9 cellular contexts compared by ENCODE assay signal in the genomic region with DNA sequence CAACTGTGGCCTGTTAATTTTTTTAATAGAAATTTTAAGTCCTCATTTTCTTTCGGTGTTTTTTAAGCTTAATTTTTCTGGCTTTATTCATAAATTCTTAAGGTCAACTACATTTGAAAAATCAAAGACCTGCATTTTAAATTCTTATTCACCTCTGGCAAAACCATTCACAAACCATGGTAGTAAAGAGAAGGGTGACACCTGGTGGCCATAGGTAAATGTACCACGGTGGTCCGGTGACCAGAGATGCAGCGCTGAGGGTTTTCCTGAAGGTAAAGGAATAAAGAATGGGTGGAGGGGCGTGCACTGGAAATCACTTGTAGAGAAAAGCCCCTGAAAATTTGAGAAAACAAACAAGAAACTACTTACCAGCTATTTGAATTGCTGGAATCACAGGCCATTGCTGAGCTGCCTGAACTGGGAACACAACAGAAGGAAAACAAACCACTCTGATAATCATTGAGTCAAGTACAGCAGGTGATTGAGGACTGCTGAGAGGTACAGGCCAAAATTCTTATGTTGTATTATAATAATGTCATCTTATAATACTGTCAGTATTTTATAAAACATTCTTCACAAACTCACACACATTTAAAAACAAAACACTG. TPM values are rescaled to one million over a fixed set of nuclear protein-coding genes. Genes with fewer than 3 reads are reported as not detected.
DNase-seq lines count a peak whose midpoint lies in the region; TF ChIP-seq lines count a peak whose summit lies in the region.
"Had no signal": no experiment of that assay in that cellular context is flagged by ENCODE, and none has a peak within 500 bp of the region (broad histone marks: within the 10 kb centered on the region; RNA-seq: fewer than 3 reads in every experiment).

No MANE protein-coding gene starts in this region.

- H3K27me3 ChIP-seq in Peyer's patch = no peaks in the 10 kb centered on the region

- peak in 1 of 2 donors; percentile 10 for TF ChIP-seq POLR2A in Peyer's patch (IDR thresholded peaks at IDR 0.05)

- no peaks in the 10 kb centered on the region for H3K27me3 Mint-ChIP-seq in type B pancreatic cell
- H3K27me3 Mint-ChIP-seq: activated naive CD8-positive, alpha-beta T cell had no signal

- H3K4me3 ChIP-seq in Peyer's patch (no peak overlapping the region), fibroblast of pulmonary artery (replicated peaks; ENCODE audit: low read depth, low read length) (no peak overlapping the region)

- H3K4me3 Mint-ChIP-seq in type B pancreatic cell = no peak overlapping the region
- H3K4me3 Mint-ChIP-seq: activated naive CD8-positive, alpha-beta T cell had no signal

- no peaks in the 10 kb centered on the region for H3K4me1 Mint-ChIP-seq in type B pancreatic cell (ENCODE audit: unreplicated experiment)

- H3K36me3 Mint-ChIP-seq in type B pancreatic cell = no peaks in the 10 kb centered on the region
- H3K36me3 Mint-ChIP-seq: activated naive CD8-positive, alpha-beta T cell had no signal

- H3K9me3 ChIP-seq in Peyer's patch = no peaks in the 10 kb centered on the region

- no peaks in the 10 kb centered on the region for H3K36me3 ChIP-seq in Peyer's patch

- DNase-seq in DMS53 treated with DMSO at 0.1 percent for 48 hours (lab: John Stamatoyannopoulos, UW; ENCODE audit: unreplicated experiment) = peak; percentile 68
- peak; percentile 26 for DNase-seq in HuH-7 (ENCODE audit: low spot score)
- peak in 2 of 3 donors; percentile 64 to 88 for DNase-seq in Peyer's patch
- DNase-seq in activated T-cell treated with anti-CD3 and anti-CD28 coated beads, Interleukin-2, amount 50 U/mL, for 48 hours = peak; percentile 68
- peak; percentile 81 for DNase-seq in fibroblast of pulmonary artery (ENCODE audit: low read depth)
- peak; percentile 10 for DNase-seq in non-pigmented ciliary epithelial cell (ENCODE audit: low read depth)
- no peak for DNase-seq in type B pancreatic cell (ENCODE audit: extremely low spot score, unreplicated experiment)
- DNase-seq in OCI-M2 (lab: John Stamatoyannopoulos, UW; ENCODE audit: unreplicated experiment) = no peak

- no peaks in the 10 kb centered on the region for H3K4me1 ChIP-seq in Peyer's patch

- H3K27ac ChIP-seq in Peyer's patch = no peak overlapping the region

- TF ChIP-seq CTCF in Peyer's patch (IDR thresholded peaks at IDR 0.05) = peak; percentile 63 to 91 (median 80)
- TF ChIP-seq CTCF in fibroblast of pulmonary artery (IDR thresholded peaks at IDR 0.05; ENCODE audit: low read length, missing control alignments) = peak; percentile 68
- peak; percentile 91 for TF ChIP-seq CTCF in type B pancreatic cell (conservative IDR thresholded peaks at IDR 0.05)

- H3K27ac Mint-ChIP-seq in type B pancreatic cell = peak overlapping the region; percentile 20
- H3K27ac Mint-ChIP-seq: activated naive CD8-positive, alpha-beta T cell had no signal

- no peaks in the 10 kb centered on the region for H3K9me3 Mint-ChIP-seq in type B pancreatic cell

RNA-seq across cellular contexts. Expression of a gene that starts 10.1 kb away (rescaled TPM):
- 10 to 100 TPM in 2 of 4 donors, 1 to 10 TPM in 2; 8.1 to 13.2 (median 9.7) TPM for total RNA-seq in Peyer's patch
- total RNA-seq in type B pancreatic cell (ENCODE audit: low replicate concordance) = 2.2 and 2.6 TPM in 2 replicates

Comparison
In these comparisons a context has a peak if more than half of its experiments do, and no peak if none do; other contexts are left out.
1. DNase-seq: peak in DMS53 treated with DMSO at 0.1 percent for 48 hours (single experiment), HuH-7 (single experiment), Peyer's patch (2 of 3), activated T-cell treated with anti-CD3 and anti-CD28 coated beads, Interleukin-2, amount 50 U/mL, for 48 hours (2 of 2), fibroblast of pulmonary artery (single experiment) and non-pigmented ciliary epithelial cell (single experiment); none in type B pancreatic cell (single experiment) and OCI-M2 (single experiment).
2. Peak in every context shown above with its lines, with median percentiles within 50 percentile points of each other: CTCF ChIP-seq.